In the genomic region with DNA sequence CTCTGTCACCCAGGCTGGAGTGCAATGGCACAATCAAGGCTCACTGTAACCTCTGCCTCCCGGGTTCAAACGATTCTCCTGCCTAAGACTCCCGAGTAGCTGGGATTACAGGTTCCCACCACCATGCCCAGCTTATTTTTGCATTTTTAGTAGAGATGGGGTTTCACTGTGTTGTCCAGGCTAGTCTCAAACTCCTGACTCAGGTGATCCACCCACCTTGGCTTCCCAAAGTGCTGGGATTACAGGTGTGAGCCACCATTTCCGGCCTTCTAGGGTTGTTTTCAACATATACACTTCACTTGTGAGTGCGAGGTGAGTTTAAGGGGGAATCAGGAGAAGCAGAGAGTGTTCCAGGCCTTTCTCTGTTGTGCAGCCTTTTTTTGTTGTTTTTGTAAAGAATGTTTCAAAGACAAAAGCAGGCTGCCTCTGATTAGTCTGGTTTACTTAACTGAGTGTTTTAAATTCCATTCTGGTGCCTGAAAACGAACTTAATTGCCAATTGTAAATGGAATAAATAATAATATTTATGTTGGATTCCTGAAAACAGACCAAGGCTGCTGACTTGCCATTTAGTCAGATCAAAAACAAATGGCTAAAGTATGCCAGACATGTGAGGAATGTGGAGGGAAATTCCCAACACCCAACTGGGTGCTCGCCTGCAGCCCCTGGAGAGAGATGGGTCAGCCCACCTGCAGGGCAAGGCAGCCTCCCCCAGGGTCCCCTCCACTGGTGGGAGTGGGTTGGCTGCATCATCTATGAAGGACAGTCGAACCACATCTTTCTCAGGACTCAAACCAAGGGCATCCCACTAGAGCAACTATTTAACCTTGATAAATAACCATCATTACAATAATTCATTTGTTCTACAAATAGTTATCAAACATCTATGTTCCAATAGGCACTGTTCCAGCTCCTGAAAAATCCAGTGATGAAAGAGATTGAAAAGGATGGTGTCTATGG, we compare ENCODE assay signal across 10 cellular contexts. TPM values are rescaled to one million over a fixed set of nuclear protein-coding genes. Genes with fewer than 3 reads are reported as not detected.
A peak's percentile ranks its signal among the peaks of the same experiment; 100 is the strongest.
DNase-seq lines count a peak whose midpoint lies in the region; ATAC-seq, FAIRE-seq and TF ChIP-seq lines count a peak whose summit lies in the region.
"Had no signal": no experiment of that assay in that cellular context is flagged by ENCODE, and none has a peak within 500 bp of the region (broad histone marks: within the 10 kb centered on the region; RNA-seq: fewer than 3 reads in every experiment).

No MANE protein-coding gene starts in this region.

- WGBS in body of pancreas, 2 donors = 65% methylated on average over 8 of the region's 8 CpGs

- intact Hi-C loops in body of pancreas (cut with DNase I) (no loop called here), kidney (cut with DNase I) (no loop called here), left cardiac atrium (cut with DNase I) (no loop called here)

- H3K4me1 ChIP-seq in body of pancreas (peaks cover 37% of the 10 kb centered on the region), kidney (ENCODE audit: control insufficient read depth in 1 of 2, insufficient read depth in 1 of 2, low read depth in 1 of 2, low read length in 2 of 2) (peaks cover 0 to 6% of the 10 kb centered on the region in 2 donors)

- H3K4me3 ChIP-seq in body of pancreas = no peak overlapping the region
- H3K4me3 ChIP-seq in kidney (ENCODE audit: low read length in 2 of 2) = no peak overlapping the region

- no peak for TF ChIP-seq POLR2A in body of pancreas (IDR thresholded peaks at IDR 0.05)

- H3K9ac ChIP-seq in kidney (ENCODE audit: low read length in 2 of 2) = no peak overlapping the region

- H3K9me3 ChIP-seq in body of pancreas = no peaks in the 10 kb centered on the region
- no peaks in the 10 kb centered on the region for H3K9me3 ChIP-seq in kidney (ENCODE audit: control insufficient read depth in 1 of 2, low read length in 2 of 2)

- H3K36me3 ChIP-seq in body of pancreas (replicated peaks in 1 of 2; ENCODE audit: insufficient read depth in 1 of 2, low read depth in 2 of 2) = no peaks in the 10 kb centered on the region
- no peaks in the 10 kb centered on the region for H3K36me3 ChIP-seq in kidney (ENCODE audit: control insufficient read depth in 1 of 2, insufficient read depth in 2 of 2, low read length in 2 of 2)

- H3K27me3 ChIP-seq in body of pancreas = no peaks in the 10 kb centered on the region

- ATAC-seq in body of pancreas = no peak
- ATAC-seq in left cardiac atrium = no peak
- ATAC-seq: T-helper 17 cell had no signal

- DNase-seq in HK-2 (ENCODE audit: unreplicated experiment) (peak; percentile 68), body of pancreas (peak in 3 of 4 donors; percentile 24 to 43 (median 29)), kidney (no peak), urothelium cell line (ENCODE audit: low spot score) (peak; percentile 76), left cardiac atrium (no peak)
- no peak for DNase-seq in stimulated activated naive CD4-positive, alpha-beta T cell treated with Interleukin-2 at 50 U/mL for 16 hours (lab: John Stamatoyannopoulos, UW)
- DNase-seq in stimulated activated CD4-positive, alpha-beta T cell treated with anti-CD3 and anti-CD28 coated beads, Interleukin-2, amount 100 ng/mL, for 24 hours = no peak
- DNase-seq: activated effector memory CD4-positive, alpha-beta T cell treated with anti-CD3 and anti-CD28 coated beads, Interleukin-2, amount 50 U/mL, for 16 hours; NCI-H1105; T-helper 17 cell had no signal

- H3K27ac ChIP-seq in body of pancreas (peak overlapping the region; percentile 45 to 91 (median 78)), kidney (ENCODE audit: low read depth in 2 of 2, low read length in 2 of 2) (peak overlapping the region; percentile 14 to 75)

- no peak for FAIRE-seq in kidney (lab: Jason Lieb, UNC)
- no peak for FAIRE-seq in urothelium cell line (lab: Jason Lieb, UNC)

- TF ChIP-seq CTCF in body of pancreas (IDR thresholded peaks at IDR 0.05) (no peak), kidney (IDR thresholded peaks at IDR 0.05; ENCODE audit: borderline replicate concordance, extremely low read depth, insufficient read depth) (no peak)

RNA-seq across cellular contexts. Expression of gene RANGAP1, which starts 4.6 kb away (rescaled TPM):
- total RNA-seq in body of pancreas = 10 to 100 TPM; 45.4 to 62.3 TPM
- 38.8 TPM for total RNA-seq in kidney
- 40.8 TPM for polyA plus RNA-seq in kidney (ENCODE audit: insufficient read depth, low read depth, low replicate concordance)
- 10 to 100 TPM; 33.7 to 34.0 TPM for total RNA-seq in left cardiac atrium

RNA-seq across cellular contexts. Expression of gene ZC3H7B, which starts 10.8 kb away (rescaled TPM):
- 10 to 100 TPM; 29.8 to 34.3 TPM for total RNA-seq in body of pancreas
- 68.6 TPM for total RNA-seq in kidney
- 28.3 TPM for polyA plus RNA-seq in kidney (ENCODE audit: insufficient read depth, low read depth, low replicate concordance)
- 10 to 100 TPM; 35.0 to 39.3 TPM for total RNA-seq in left cardiac atrium

RNA-seq across cellular contexts. Expression of gene CHADL, which starts 49.8 kb away (rescaled TPM):
- 1 to 10 TPM; 1.8 to 6.3 TPM for total RNA-seq in body of pancreas
- 2.7 TPM for total RNA-seq in kidney
- polyA plus RNA-seq in kidney (ENCODE audit: insufficient read depth, low read depth, low replicate concordance) = 4.8 TPM
- 10 to 100 TPM in 1 of 2 donors, 1 to 10 TPM in 1; 7.7 to 14.4 TPM for total RNA-seq in left cardiac atrium

Comparison
In these comparisons a context has a peak if more than half of its experiments do, and no peak if none do; other contexts are left out.
1. DNase-seq: peak in HK-2 (single experiment), body of pancreas (3 of 4) and urothelium cell line (single experiment); none in kidney (single experiment), stimulated activated naive CD4-positive, alpha-beta T cell treated with Interleukin-2 at 50 U/mL for 16 hours (single experiment), stimulated activated CD4-positive, alpha-beta T cell treated with anti-CD3 and anti-CD28 coated beads, Interleukin-2, amount 100 ng/mL, for 24 hours (0 of 2) and left cardiac atrium (single experiment).